ENCODE assay signal across 19 cellular contexts in the genomic region with DNA sequence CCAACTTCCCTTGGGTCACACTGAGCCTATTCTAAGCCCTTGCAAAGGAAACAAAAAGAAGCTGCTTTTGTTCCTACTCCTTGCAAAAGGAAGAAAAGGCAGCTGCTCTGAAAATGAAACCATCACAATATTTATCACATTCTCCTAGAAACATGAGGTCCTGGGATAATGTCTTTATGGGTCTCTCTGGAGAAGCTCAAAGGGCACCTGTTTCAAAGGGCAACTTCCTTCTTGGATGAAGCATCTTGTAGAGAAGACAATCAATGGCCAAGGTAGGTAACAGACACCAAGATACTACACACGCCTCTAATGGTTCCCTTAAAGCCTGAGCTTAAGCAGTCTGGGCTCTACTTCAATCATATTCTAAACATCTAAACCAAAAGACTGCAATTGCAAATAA. TPM values are rescaled to one million over a fixed set of nuclear protein-coding genes. Genes with fewer than 3 reads are reported as not detected.
DNase-seq lines count a peak whose midpoint lies in the region; ATAC-seq and TF ChIP-seq lines count a peak whose summit lies in the region.
"Had no signal": no experiment of that assay in that cellular context is flagged by ENCODE, and none has a peak within 500 bp of the region (broad histone marks: within the 10 kb centered on the region; RNA-seq: fewer than 3 reads in every experiment).

No MANE protein-coding gene starts in this region.

- H4K20me1 ChIP-seq in DOHH2 (ENCODE audit: control insufficient read depth, insufficient read depth, low read depth, low read length) (peaks cover 21% of the 10 kb centered on the region), SK-N-SH (ENCODE audit: insufficient read depth) (peaks cover 45% of the 10 kb centered on the region)

- H3K4me3 Mint-ChIP-seq in CD4-positive, alpha-beta T cell: peak overlapping the region; percentile 32
- H3K4me3 Mint-ChIP-seq in activated T-helper 2 cell treated with anti-CD3 and anti-CD28 coated beads, Interferon-gamma antibody, Interleukin-2, Interleukin-4, amounts not matched to agents 10 μg/mL and 5 μg/mL and 100 μg/mL, durations not matched to agents 14 hours and 24 hours and 36 hours (ENCODE audit: low read depth): no peak overlapping the region
- H3K4me3 Mint-ChIP-seq in naive thymus-derived CD4-positive, alpha-beta T cell: peak overlapping the region in 7 of 10 donors; percentile 8 to 95 (median 78)

- H3K9me2 ChIP-seq in DOHH2 (replicated peaks; ENCODE audit: control insufficient read depth, low read length) (no peaks in the 10 kb centered on the region), SK-N-SH (no peaks in the 10 kb centered on the region)

- no peak for ATAC-seq in CD4-positive, alpha-beta T cell (ENCODE audit: poor library complexity)
- ATAC-seq in naive thymus-derived CD4-positive, alpha-beta T cell: no peak

- H3K4me1 ChIP-seq in DOHH2 (ENCODE audit: control insufficient read depth, low read length): peaks cover 80% of the 10 kb centered on the region
- peaks cover 53 to 73% of the 10 kb centered on the region in 2 donors for H3K4me1 ChIP-seq in naive thymus-derived CD4-positive, alpha-beta T cell (ENCODE audit: control insufficient read depth in 2 of 2, insufficient read depth in 2 of 2, low read length in 2 of 2)
- peaks cover 19% of the 10 kb centered on the region for H3K4me1 ChIP-seq in vagina
- peaks cover 0 to 11% of the 10 kb centered on the region in 2 experiments; a peak in 3 of 4 replicates for H3K4me1 ChIP-seq in SK-N-SH (ENCODE audit: control insufficient read depth in 1 of 2, insufficient read depth in 2 of 2, low read depth in 1 of 2, low read length in 1 of 2)
- H3K4me1 ChIP-seq: BE2C, colonic mucosa had no signal

- POLR2A ChIA-PET in CD4-positive, alpha-beta T cell (lab: Charles Lee): interaction anchor here (0.8 to 4.6 kb wide), 9 partner anchors 10 to 56 kb away, joined by 3 to 116 read pairs (median 5); a partner anchor contains a TSS
- POLR2A ChIA-PET in naive thymus-derived CD4-positive, alpha-beta T cell (lab: Charles Lee): interaction anchor here (1.6 to 7.8 kb wide), 5 partner anchors 10 to 36 kb away, joined by 3 to 126 read pairs (median 13); a partner anchor contains a TSS
- POLR2A ChIA-PET in SK-N-SH (lab: Yijun Ruan, JAX): no interaction called here
- POLR2A ChIA-PET in GM10248 (lab: Yijun Ruan, JAX): interaction anchor here (1.5 kb wide), 1 partner anchor 10 kb away, joined by 4 read pairs; a partner anchor contains a TSS

- no peak overlapping the region for H2AFZ ChIP-seq in SK-N-SH (ENCODE audit: low read depth)

- H3K27me3 ChIP-seq in CD4-positive, alpha-beta T cell (ENCODE audit: control insufficient read depth, insufficient read depth, low read length): no peaks in the 10 kb centered on the region
- H3K27me3 ChIP-seq in DOHH2 (ENCODE audit: control insufficient read depth, low read length) (no peaks in the 10 kb centered on the region), vagina (no peaks in the 10 kb centered on the region), SK-N-SH (ENCODE audit: insufficient read depth) (no peaks in the 10 kb centered on the region)
- no peaks in the 10 kb centered on the region for H3K27me3 ChIP-seq in naive thymus-derived CD4-positive, alpha-beta T cell (ENCODE audit: control insufficient read depth in 2 of 2, insufficient read depth in 2 of 2, low read length in 2 of 2)
- H3K27me3 ChIP-seq: BE2C, colonic mucosa, tibial nerve had no signal

- CTCF ChIA-PET in CD4-positive, alpha-beta T cell (lab: Charles Lee): interaction anchor here (0.8 to 3.6 kb wide), 4 partner anchors 9 to 42 kb away, joined by 3 to 12 read pairs (median 3); no protein-coding TSS in a partner anchor
- CTCF ChIA-PET in naive thymus-derived CD4-positive, alpha-beta T cell (lab: Charles Lee): interaction anchor here (0.9 to 2.4 kb wide), 2 partner anchors 9 to 10 kb away, joined by 3 to 13 read pairs; no protein-coding TSS in a partner anchor
- CTCF ChIA-PET in SK-N-SH (lab: Yijun Ruan, JAX) (interaction anchor here (1.3 kb wide), 2 partner anchors 9 to 44 kb away, joined by 3 to 4 read pairs; no protein-coding TSS in a partner anchor), GM10248 (lab: Yijun Ruan, JAX) (interaction anchor here (1.5 to 4.5 kb wide), 4 partner anchors 10 to 108 kb away, joined by 4 to 25 read pairs (median 13); a partner anchor contains a TSS)

- TF ChIP-seq POLR2A in vagina (IDR thresholded peaks at IDR 0.05): no peak

- no peaks in the 10 kb centered on the region for H3K9me3 ChIP-seq in CD4-positive, alpha-beta T cell (ENCODE audit: control insufficient read depth, low read length)
- H3K9me3 ChIP-seq in DOHH2 (ENCODE audit: control insufficient read depth, insufficient read depth, low read length) (no peaks in the 10 kb centered on the region), vagina (no peaks in the 10 kb centered on the region), SK-N-SH (no peaks in the 10 kb centered on the region)
- no peaks in the 10 kb centered on the region for H3K9me3 ChIP-seq in naive thymus-derived CD4-positive, alpha-beta T cell (ENCODE audit: control insufficient read depth in 2 of 3, low read length in 3 of 3)
- H3K9me3 ChIP-seq: BE2C, colonic mucosa, tibial nerve had no signal

- DNase-seq in CD4-positive, alpha-beta T cell: no peak
- no peak for DNase-seq in activated T-helper 2 cell treated with anti-CD3 and anti-CD28 coated beads, Interferon-gamma antibody, Interleukin-2, Interleukin-4, amounts not matched to agents 10 μg/mL and 5 μg/mL and 100 μg/mL, durations not matched to agents 14 hours and 24 hours and 36 hours (ENCODE audit: low spot score)
- no peak for DNase-seq in naive thymus-derived CD4-positive, alpha-beta T cell
- DNase-seq in vagina (ENCODE audit: extremely low spot score in 2 of 2): no peak
- DNase-seq in SK-N-SH: no peak
- DNase-seq in GM10248 (ENCODE audit: extremely low spot score): no peak
- DNase-seq: activated CD4-positive, CD25-positive, alpha-beta regulatory T cell treated with anti-CD3 and anti-CD28 coated beads, Interleukin-2, amount 50 U/mL, for 72 hours; activated T-cell treated with anti-CD3 and anti-CD28 coated beads, Interleukin-2, amount 50 U/mL, for 1 hour; anterior cingulate cortex; BE2C; colonic mucosa; foreskin fibroblast; NCI-H2081; NCI-H524; Right ventricle myocardium superior; T-helper 9 cell had no signal

- 100% methylated on average over 1 of the region's 1 CpG for WGBS in SK-N-SH (ENCODE audit: low lambda C conversion rate)

- H3K36me3 Mint-ChIP-seq in CD4-positive, alpha-beta T cell (ENCODE audit: low read depth): no peaks in the 10 kb centered on the region
- peaks cover 34% of the 10 kb centered on the region for H3K36me3 Mint-ChIP-seq in activated T-helper 2 cell treated with anti-CD3 and anti-CD28 coated beads, Interferon-gamma antibody, Interleukin-2, Interleukin-4, amounts not matched to agents 10 μg/mL and 5 μg/mL and 100 μg/mL, durations not matched to agents 14 hours and 24 hours and 36 hours (ENCODE audit: low read depth)
- peaks cover 0 to 22% (median 0%) of the 10 kb centered on the region in 5 donors for H3K36me3 Mint-ChIP-seq in naive thymus-derived CD4-positive, alpha-beta T cell

- H3K4me2 ChIP-seq in DOHH2 (ENCODE audit: low read length): peak overlapping the region; percentile 12; the same call in 1 of the 2 replicates
- H3K4me2 ChIP-seq in SK-N-SH: no peak overlapping the region

- H3K36me3 ChIP-seq in DOHH2 (ENCODE audit: control insufficient read depth, low read length): peaks cover 63% of the 10 kb centered on the region
- no peaks in the 10 kb centered on the region for H3K36me3 ChIP-seq in naive thymus-derived CD4-positive, alpha-beta T cell (ENCODE audit: control insufficient read depth in 2 of 3, insufficient read depth in 3 of 3, low read length in 3 of 3)
- H3K36me3 ChIP-seq in vagina: no peaks in the 10 kb centered on the region
- H3K36me3 ChIP-seq in SK-N-SH (replicated peaks in 1 of 2; ENCODE audit: control insufficient read depth in 1 of 2, insufficient read depth in 2 of 2, low read length in 1 of 2): peaks cover 0 to 3% of the 10 kb centered on the region in 2 experiments
- H3K36me3 ChIP-seq: colonic mucosa had no signal

- no peaks in the 10 kb centered on the region for H3K27me3 Mint-ChIP-seq in CD4-positive, alpha-beta T cell
- H3K27me3 Mint-ChIP-seq in activated T-helper 2 cell treated with anti-CD3 and anti-CD28 coated beads, Interferon-gamma antibody, Interleukin-2, Interleukin-4, amounts not matched to agents 10 μg/mL and 5 μg/mL and 100 μg/mL, durations not matched to agents 14 hours and 24 hours and 36 hours (ENCODE audit: low read depth): no peaks in the 10 kb centered on the region
- H3K27me3 Mint-ChIP-seq in naive thymus-derived CD4-positive, alpha-beta T cell: no peaks in the 10 kb centered on the region
- H3K27me3 Mint-ChIP-seq: progenitor cell of endocrine pancreas had no signal

- H3K4me1 Mint-ChIP-seq in CD4-positive, alpha-beta T cell (ENCODE audit: low read depth): peaks cover 95% of the 10 kb centered on the region
- peaks cover 84% of the 10 kb centered on the region for H3K4me1 Mint-ChIP-seq in activated T-helper 2 cell treated with anti-CD3 and anti-CD28 coated beads, Interferon-gamma antibody, Interleukin-2, Interleukin-4, amounts not matched to agents 10 μg/mL and 5 μg/mL and 100 μg/mL, durations not matched to agents 14 hours and 24 hours and 36 hours (ENCODE audit: low read depth)
- peaks cover 57 to 96% (median 91%) of the 10 kb centered on the region in 7 donors for H3K4me1 Mint-ChIP-seq in naive thymus-derived CD4-positive, alpha-beta T cell

- no peak for TF ChIP-seq RAD21 in SK-N-SH (IDR thresholded peaks at IDR 0.05; ENCODE audit: low read length)

- H3K79me2 ChIP-seq in DOHH2 (ENCODE audit: control insufficient read depth, low read length) (peaks cover 99% of the 10 kb centered on the region), SK-N-SH (ENCODE audit: insufficient read depth) (peaks cover 100% of the 10 kb centered on the region)

- H3F3A ChIP-seq in DOHH2 (ENCODE audit: control insufficient read depth, insufficient read depth) (peaks cover 10% of the 10 kb centered on the region; the same call in 1 of the 2 replicates), SK-N-SH (replicated peaks; ENCODE audit: insufficient read depth) (no peaks in the 10 kb centered on the region)

- no peak for TF ChIP-seq EP300 in SK-N-SH (IDR thresholded peaks at IDR 0.05; ENCODE audit: borderline replicate concordance in 1 of 2, low read depth in 1 of 2, low read length in 1 of 2)

- H3K9ac ChIP-seq in SK-N-SH: no peak overlapping the region

- TF ChIP-seq CTCF in CD4-positive, alpha-beta T cell (IDR thresholded peaks at IDR 0.05): no peak
- TF ChIP-seq CTCF in DOHH2 (IDR thresholded peaks at IDR 0.05; ENCODE audit: low read depth, low read length, poor library complexity, severe bottlenecking): no peak
- no peak for TF ChIP-seq CTCF in vagina (IDR thresholded peaks at IDR 0.05)
- no peak for TF ChIP-seq CTCF in SK-N-SH (IDR thresholded peaks at IDR 0.05)
- no peak for TF ChIP-seq CTCF in GM10248 (IDR thresholded peaks at IDR 0.05; ENCODE audit: control extremely low read depth, extremely low read depth, low read depth, missing control alignments)

- no peak overlapping the region for H3K4me3 ChIP-seq in DOHH2 (ENCODE audit: low read length)
- H3K4me3 ChIP-seq in naive thymus-derived CD4-positive, alpha-beta T cell (ENCODE audit: low read length): no peak overlapping the region
- H3K4me3 ChIP-seq in vagina: no peak overlapping the region
- no peak overlapping the region for H3K4me3 ChIP-seq in SK-N-SH (ENCODE audit: low read depth in 2 of 2, low read length in 1 of 2)
- H3K4me3 ChIP-seq: colonic mucosa, tibial nerve had no signal

- peak overlapping the region; percentile 8 for H3K27ac ChIP-seq in CD4-positive, alpha-beta T cell (ENCODE audit: low read depth, low read length)
- H3K27ac ChIP-seq in DOHH2 (ENCODE audit: low read depth, low read length) (no peak overlapping the region), vagina (no peak overlapping the region), SK-N-SH (ENCODE audit: low read depth in 2 of 2, low read length in 1 of 2) (no peak overlapping the region; a peak in 1 of 4 replicates)
- H3K27ac ChIP-seq in naive thymus-derived CD4-positive, alpha-beta T cell (ENCODE audit: low read depth, low read length): peak overlapping the region; percentile 88
- H3K27ac ChIP-seq: colonic mucosa, tibial nerve had no signal

- H3K27ac Mint-ChIP-seq in CD4-positive, alpha-beta T cell: peak overlapping the region; percentile 99
- H3K27ac Mint-ChIP-seq in activated T-helper 2 cell treated with anti-CD3 and anti-CD28 coated beads, Interferon-gamma antibody, Interleukin-2, Interleukin-4, amounts not matched to agents 10 μg/mL and 5 μg/mL and 100 μg/mL, durations not matched to agents 14 hours and 24 hours and 36 hours: peak overlapping the region; percentile 59
- H3K27ac Mint-ChIP-seq in naive thymus-derived CD4-positive, alpha-beta T cell: peak overlapping the region; percentile 65 to 100 (median 99)
- H3K27ac Mint-ChIP-seq: progenitor cell of endocrine pancreas had no signal

- no peaks in the 10 kb centered on the region for H3K9me3 Mint-ChIP-seq in CD4-positive, alpha-beta T cell
- no peaks in the 10 kb centered on the region for H3K9me3 Mint-ChIP-seq in activated T-helper 2 cell treated with anti-CD3 and anti-CD28 coated beads, Interferon-gamma antibody, Interleukin-2, Interleukin-4, amounts not matched to agents 10 μg/mL and 5 μg/mL and 100 μg/mL, durations not matched to agents 14 hours and 24 hours and 36 hours
- peaks cover 0 to 3% (median 0%) of the 10 kb centered on the region in 11 donors for H3K9me3 Mint-ChIP-seq in naive thymus-derived CD4-positive, alpha-beta T cell

- intact Hi-C loops in CD4-positive, alpha-beta T cell (cut with DNase I, micrococcal nuclease): loop anchor here in 1 of 2 experiments (1.0 kb wide), 1 partner anchor 9 kb away; no protein-coding TSS in a partner anchor
- intact Hi-C loops in activated T-helper 2 cell treated with anti-CD3 and anti-CD28 coated beads, Interferon-gamma antibody, Interleukin-2, Interleukin-4, amounts not matched to agents 10 μg/mL and 5 μg/mL and 100 μg/mL, durations not matched to agents 14 hours and 24 hours and 36 hours (cut with micrococcal nuclease): no loop called here
- intact Hi-C loops in naive thymus-derived CD4-positive, alpha-beta T cell (cut with micrococcal nuclease): loop anchor here (5.0 to 10.0 kb wide), 4 partner anchors 74 to 946 kb away; a partner anchor contains a TSS
- intact Hi-C loops in vagina (cut with DNase I): no loop called here

RNA-seq across cellular contexts. Expression of a gene that starts 10.4 kb away (rescaled TPM):
- total RNA-seq in CD4-positive, alpha-beta T cell: 10 to 100 TPM; 78.0 to 86.8 TPM
- total RNA-seq in activated T-helper 2 cell treated with anti-CD3 and anti-CD28 coated beads, Interferon-gamma antibody, Interleukin-2, Interleukin-4, amounts not matched to agents 10 μg/mL and 5 μg/mL and 100 μg/mL, durations not matched to agents 14 hours and 24 hours and 36 hours: 122 and 133 TPM in 2 replicates
- 100 to 1,000 TPM in 1 of 5 experiments, 10 to 100 TPM in 4; 49.7 to 124 (median 71.3) TPM for total RNA-seq in naive thymus-derived CD4-positive, alpha-beta T cell
- polyA plus RNA-seq in naive thymus-derived CD4-positive, alpha-beta T cell: 10 to 100 TPM; 40.9 to 52.5 TPM
- 42.5 TPM for total RNA-seq in vagina
- polyA plus RNA-seq in SK-N-SH (2012; rRNA removed): 31.9 and 46.4 TPM in 2 replicates
- 35.2 and 38.0 TPM in 2 replicates for polyA plus RNA-seq in SK-N-SH (2012; cell fraction: cytosol; rRNA removed)
- polyA plus RNA-seq in SK-N-SH (2012; cell fraction: nucleus; rRNA removed): 21.5 and 37.4 TPM in 2 replicates

Comparison
In these comparisons a context has a peak if more than half of its experiments do, and no peak if none do; other contexts are left out.
1. H3K27ac ChIP-seq: peak in CD4-positive, alpha-beta T cell (single experiment) and naive thymus-derived CD4-positive, alpha-beta T cell (single experiment); none in DOHH2 (single experiment), vagina (single experiment) and SK-N-SH (0 of 2).
2. intact Hi-C loops: an anchor here in naive thymus-derived CD4-positive, alpha-beta T cell (5.0 to 10.0 kb wide); none called in activated T-helper 2 cell treated with anti-CD3 and anti-CD28 coated beads, Interferon-gamma antibody, Interleukin-2, Interleukin-4, amounts not matched to agents 10 μg/mL and 5 μg/mL and 100 μg/mL, durations not matched to agents 14 hours and 24 hours and 36 hours and vagina.
3. Peak in every context shown above with its lines, with median percentiles within 50 percentile points of each other: H3K27ac Mint-ChIP-seq.